In genomic region chr20:53122853-53123252, GRCh38 we compare ENCODE assay signal across 24 cellular contexts.
"Had no signal": no experiment of that assay in that cellular context is flagged by ENCODE, and none has a peak within 500 bp of the region (broad histone marks: within the 10 kb centered on the region; RNA-seq: fewer than 3 reads in every experiment).

No MANE protein-coding gene starts in this region.

- H3K4me3 ChIP-seq: dorsolateral prefrontal cortex, lung, mucosa of descending colon, neural progenitor cell, right lobe of liver, suprapubic skin, transverse colon had no signal

- H3K4me1 ChIP-seq: parathyroid adenoma, right lobe of liver, suprapubic skin, transverse colon had no signal

- DNase-seq: dorsolateral prefrontal cortex; effector CD4-positive, alpha-beta T cell; hypothalamus; immature natural killer cell; islet precursor cell; kidney glomerular epithelial cell; left colon; mucosa of descending colon; naive B cell; right lobe of liver; small intestine; stimulated activated CD4-positive, alpha-beta T cell treated with anti-CD3 and anti-CD28 coated beads, Interleukin-15, amount 100 ng/mL, for 24 hours; stimulated activated CD4-positive, alpha-beta T cell treated with anti-CD3 and anti-CD28 coated beads, Interleukin-4, amount 100 ng/mL, for 1 hour; stimulated activated CD8-positive, alpha-beta memory T cell treated with anti-CD3 and anti-CD28 coated beads, Interleukin-4, amount 100 ng/mL, for 48 hours; stimulated activated naive CD4-positive, alpha-beta T cell; stimulated activated naive CD8-positive, alpha-beta T cell treated with anti-CD3 and anti-CD28 coated beads, Interleukin-15, amount 100 ng/mL, for 72 hours; transverse colon had no signal

- ATAC-seq: left colon; mucosa of descending colon; natural killer cell treated with Interleukin-12 subunit alpha and Interleukin-12 subunit beta and Interleukin-15 and Interleukin-18, amount 100 ng/mL, for 72 hours; right lobe of liver; stimulated activated naive CD8-positive, alpha-beta T cell treated with anti-CD3 and anti-CD28 coated beads, Interleukin-15, amount 100 ng/mL, for 72 hours had no signal

- H3K9ac ChIP-seq: neural progenitor cell, parathyroid adenoma had no signal

- H3K4me3 Mint-ChIP-seq: immature natural killer cell; memory B cell; naive B cell; natural killer cell treated with Interleukin-12 subunit alpha and Interleukin-12 subunit beta and Interleukin-15 and Interleukin-18, amount 100 ng/mL, for 72 hours; neural progenitor cell; stimulated activated naive CD8-positive, alpha-beta T cell treated with anti-CD3 and anti-CD28 coated beads, Interleukin-15, amount 100 ng/mL, for 72 hours had no signal

- H2AFZ ChIP-seq: neural progenitor cell, parathyroid adenoma had no signal

- H3K27me3 ChIP-seq: neural progenitor cell, right lobe of liver, suprapubic skin, transverse colon had no signal

- H3K79me2 ChIP-seq: parathyroid adenoma had no signal

- H3K36me3 ChIP-seq: neural progenitor cell, right lobe of liver, suprapubic skin, transverse colon had no signal

- H3K4me1 Mint-ChIP-seq: immature natural killer cell; memory B cell; naive B cell; stimulated activated naive CD8-positive, alpha-beta T cell treated with anti-CD3 and anti-CD28 coated beads, Interleukin-15, amount 100 ng/mL, for 72 hours had no signal

- H3K36me3 Mint-ChIP-seq: immature natural killer cell; memory B cell; naive B cell; natural killer cell treated with Interleukin-12 subunit alpha and Interleukin-12 subunit beta and Interleukin-15 and Interleukin-18, amount 100 ng/mL, for 72 hours; neural progenitor cell had no signal

- H3K27ac ChIP-seq: dorsolateral prefrontal cortex, neural progenitor cell, parathyroid adenoma, right lobe of liver, transverse colon had no signal

- H3K27ac Mint-ChIP-seq: immature natural killer cell; memory B cell; naive B cell; natural killer cell treated with Interleukin-12 subunit alpha and Interleukin-12 subunit beta and Interleukin-15 and Interleukin-18, amount 100 ng/mL, for 72 hours; neural progenitor cell; progenitor cell of endocrine pancreas; stimulated activated naive CD8-positive, alpha-beta T cell treated with anti-CD3 and anti-CD28 coated beads, Interleukin-15, amount 100 ng/mL, for 72 hours had no signal

- H3K9me3 Mint-ChIP-seq: memory B cell; natural killer cell treated with Interleukin-12 subunit alpha and Interleukin-12 subunit beta and Interleukin-15 and Interleukin-18, amount 100 ng/mL, for 72 hours; neural progenitor cell; stimulated activated naive CD8-positive, alpha-beta T cell treated with anti-CD3 and anti-CD28 coated beads, Interleukin-15, amount 100 ng/mL, for 72 hours had no signal

- H3K4me2 ChIP-seq: neural progenitor cell had no signal

- H3K9me3 ChIP-seq: mucosa of descending colon, right lobe of liver, suprapubic skin, transverse colon had no signal

- H3K27me3 Mint-ChIP-seq: progenitor cell of endocrine pancreas had no signal
